ENCODE assay signal across 13 cellular contexts in the genomic region with DNA sequence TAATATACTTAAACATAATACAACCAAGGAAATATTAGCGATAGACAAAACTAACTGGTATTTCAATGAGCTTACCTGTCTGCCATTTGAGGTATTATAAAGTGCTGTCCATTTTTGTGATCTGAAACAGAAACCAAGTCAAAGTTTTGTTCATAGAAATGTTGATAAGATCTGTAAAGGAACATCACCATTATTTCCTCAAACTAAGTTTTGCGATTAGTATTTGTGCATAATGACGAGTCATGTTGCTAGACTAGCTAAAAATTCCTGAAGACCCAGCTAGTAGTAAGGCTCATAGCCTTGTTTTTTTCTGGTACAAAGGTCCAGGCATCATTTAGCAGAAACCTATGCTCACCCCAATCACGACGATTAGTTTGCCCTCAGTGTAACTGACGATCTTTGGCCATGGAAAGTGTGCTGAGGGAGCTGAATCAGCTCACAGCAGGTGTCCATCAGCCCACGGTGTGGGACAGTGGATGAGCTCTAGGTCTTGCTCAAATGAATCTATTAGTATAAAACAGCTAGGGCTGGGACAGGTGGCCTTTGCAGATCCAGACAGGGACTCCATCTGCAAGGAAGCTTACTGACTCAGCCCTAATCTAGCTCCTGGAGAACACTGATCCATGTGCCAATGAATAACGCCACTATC. TPM values are rescaled to one million over a fixed set of nuclear protein-coding genes. Genes with fewer than 3 reads are reported as not detected.
DNase-seq lines count a peak whose midpoint lies in the region; ATAC-seq and TF ChIP-seq lines count a peak whose summit lies in the region.
"Had no signal": no experiment of that assay in that cellular context is flagged by ENCODE, and none has a peak within 500 bp of the region (broad histone marks: within the 10 kb centered on the region; RNA-seq: fewer than 3 reads in every experiment).

No MANE protein-coding gene starts in this region.

- peak overlapping the region; percentile 66 for H3K27ac Mint-ChIP-seq in MCF 10A (ENCODE audit: low read depth, unreplicated experiment)
- peak overlapping the region; percentile 59 for H3K27ac Mint-ChIP-seq in activated CD4-positive, alpha-beta memory T cell treated with anti-CD3 and anti-CD28 coated beads for 36 hours

- no peaks in the 10 kb centered on the region for H4K20me1 ChIP-seq in mammary epithelial cell (ENCODE audit: insufficient read depth, low read length)

- 91% methylated on average over 8 of the region's 8 CpGs for WGBS in mammary epithelial cell (ENCODE audit: low coverage, missing lambda C conversion rate)
- WGBS in ovary, 3 donors = 75 to 85% (median 78%) methylated on average over 8 of the region's 8 CpGs

- H3K27ac ChIP-seq in mammary epithelial cell (ENCODE audit: insufficient read depth, low read depth, low read length) (no peak overlapping the region), ovary (no peak overlapping the region)
- H3K27ac ChIP-seq: BLaER1, KMS-11 had no signal

- no peaks in the 10 kb centered on the region for H3K27me3 ChIP-seq in mammary epithelial cell (ENCODE audit: insufficient read depth, low read length)
- no peaks in the 10 kb centered on the region for H3K27me3 ChIP-seq in ovary
- H3K27me3 ChIP-seq: BLaER1 had no signal

- TF ChIP-seq EP300 in ovary (IDR thresholded peaks at IDR 0.05) = no peak

- H3K79me2 ChIP-seq in mammary epithelial cell (ENCODE audit: insufficient read depth, low read length) = no peaks in the 10 kb centered on the region

- H3K4me1 Mint-ChIP-seq in MCF 10A (ENCODE audit: insufficient read depth, unreplicated experiment) = no peaks in the 10 kb centered on the region
- peaks cover 25% of the 10 kb centered on the region for H3K4me1 Mint-ChIP-seq in activated CD4-positive, alpha-beta memory T cell treated with anti-CD3 and anti-CD28 coated beads for 36 hours (ENCODE audit: low read depth)

- intact Hi-C loops in MCF 10A (cut with micrococcal nuclease) (no loop called here), mammary epithelial cell (cut with micrococcal nuclease) (no loop called here), ovary (cut with DNase I) (no loop called here)
- intact Hi-C loops in activated CD4-positive, alpha-beta memory T cell treated with anti-CD3 and anti-CD28 coated beads for 36 hours (cut with micrococcal nuclease) = no loop called here

- H3K27me3 Mint-ChIP-seq in MCF 10A (ENCODE audit: insufficient read depth, unreplicated experiment) = no peaks in the 10 kb centered on the region
- no peaks in the 10 kb centered on the region for H3K27me3 Mint-ChIP-seq in activated CD4-positive, alpha-beta memory T cell treated with anti-CD3 and anti-CD28 coated beads for 36 hours

- H3K9ac ChIP-seq in mammary epithelial cell (ENCODE audit: insufficient read depth, low read length) = no peak overlapping the region
- H3K9ac ChIP-seq: BLaER1, KMS-11 had no signal

- no peak for DNase-seq in MCF 10A (ENCODE audit: unreplicated experiment)
- no peak for DNase-seq in mammary epithelial cell
- no peak for DNase-seq in activated CD4-positive, alpha-beta memory T cell treated with anti-CD3 and anti-CD28 coated beads for 36 hours
- peak; percentile 65 for DNase-seq in left lobe of liver (ENCODE audit: low spot score)
- no peak for DNase-seq in NCI-H2081 treated with DMSO at 0.1 percent for 48 hours (lab: John Stamatoyannopoulos, UW)
- no peak for DNase-seq in ovary
- no peak for DNase-seq in NCI-H1105 treated with DMSO at 0.1 percent for 48 hours (lab: John Stamatoyannopoulos, UW)
- DNase-seq: head of caudate nucleus; NCI-H2029 treated with DMSO at 0.1 percent for 48 hours; stimulated activated naive CD4-positive, alpha-beta T cell treated with Interleukin-2 at 50 U/mL for 16 hours had no signal

- dilution Hi-C loops in mammary epithelial cell (cut with HindIII; ENCODE audit: low sequenced_read_pairs) = loop anchor here (10.0 kb wide), 2 partner anchors 283 to 417 kb away; no protein-coding TSS in a partner anchor

- POLR2A ChIA-PET in MCF 10A (lab: Yijun Ruan, JAX) = interaction anchor here (1.5 kb wide), 1 partner anchor 31 kb away, joined by 3 read pairs; a partner anchor contains a TSS
- POLR2A ChIA-PET in activated CD4-positive, alpha-beta memory T cell treated with anti-CD3 and anti-CD28 coated beads for 36 hours (lab: Charles Lee) = interaction anchor here (0.8 to 1.4 kb wide), 4 partner anchors 22 to 37 kb away, joined by 3 to 4 read pairs (median 3); a partner anchor contains a TSS

- H3K9me3 Mint-ChIP-seq in MCF 10A (ENCODE audit: unreplicated experiment) = no peaks in the 10 kb centered on the region
- no peaks in the 10 kb centered on the region for H3K9me3 Mint-ChIP-seq in activated CD4-positive, alpha-beta memory T cell treated with anti-CD3 and anti-CD28 coated beads for 36 hours

- CTCF ChIA-PET in MCF 10A (lab: Yijun Ruan, JAX) (no interaction called here), mammary epithelial cell (lab: Charles Lee; ENCODE audit: low non-redundant PET) (no interaction called here)
- CTCF ChIA-PET in activated CD4-positive, alpha-beta memory T cell treated with anti-CD3 and anti-CD28 coated beads for 36 hours (lab: Charles Lee) = interaction anchor here (0.5 to 1.3 kb wide), 7 partner anchors 20 to 132 kb away, joined by 3 to 4 read pairs (median 3); no protein-coding TSS in a partner anchor

- TF ChIP-seq POLR2A in ovary (IDR thresholded peaks at IDR 0.05) = no peak

- in situ Hi-C loops in mammary epithelial cell (cut with MboI; ENCODE audit: low sequenced_read_pairs in 2 of 2) = no loop called here

- no peak overlapping the region for H3K4me2 ChIP-seq in mammary epithelial cell (ENCODE audit: insufficient read depth, low read depth, low read length)
- H3K4me2 ChIP-seq: BLaER1, KMS-11 had no signal

- ATAC-seq in left lobe of liver = peak; percentile 90
- ATAC-seq in GM21515 (IDR thresholded peaks at IDR 0.05; ENCODE audit: unreplicated experiment) = no peak

- H3K36me3 Mint-ChIP-seq in MCF 10A (ENCODE audit: insufficient read depth, unreplicated experiment) = peaks cover 66% of the 10 kb centered on the region
- H3K36me3 Mint-ChIP-seq in activated CD4-positive, alpha-beta memory T cell treated with anti-CD3 and anti-CD28 coated beads for 36 hours = peaks cover 42% of the 10 kb centered on the region

- H2AFZ ChIP-seq in mammary epithelial cell (ENCODE audit: low read depth, low read length) = no peak overlapping the region

- H3K36me3 ChIP-seq in mammary epithelial cell (ENCODE audit: insufficient read depth, low read length) (peaks cover 7% of the 10 kb centered on the region), ovary (no peaks in the 10 kb centered on the region)

- TF ChIP-seq CTCF in MCF 10A (IDR thresholded peaks at IDR 0.05; ENCODE audit: unreplicated experiment) = no peak
- no peak for TF ChIP-seq CTCF in mammary epithelial cell (conservative IDR thresholded peaks at IDR 0.05 in 1 of 2, IDR thresholded peaks at IDR 0.05 in 1 of 2; ENCODE audit: extremely low read depth in 1 of 2, insufficient read depth in 1 of 2, low read depth in 1 of 2, low read length in 2 of 2)
- no peak for TF ChIP-seq CTCF in ovary (IDR thresholded peaks at IDR 0.05)

- H3K9me3 ChIP-seq in mammary epithelial cell (replicated peaks; ENCODE audit: insufficient read depth, low read length) (no peaks in the 10 kb centered on the region), ovary (no peaks in the 10 kb centered on the region)
- H3K9me3 ChIP-seq: BLaER1 had no signal

- no peaks in the 10 kb centered on the region for H3K4me1 ChIP-seq in mammary epithelial cell (ENCODE audit: insufficient read depth, low read length)
- H3K4me1 ChIP-seq in ovary (ENCODE audit: insufficient read depth) = no peaks in the 10 kb centered on the region
- H3K4me1 ChIP-seq: BLaER1 had no signal

- no peak overlapping the region for H3K4me3 Mint-ChIP-seq in MCF 10A (ENCODE audit: unreplicated experiment)
- H3K4me3 Mint-ChIP-seq in activated CD4-positive, alpha-beta memory T cell treated with anti-CD3 and anti-CD28 coated beads for 36 hours = no peak overlapping the region

- H3K4me3 ChIP-seq in mammary epithelial cell (replicated peaks in 1 of 3; ENCODE audit: insufficient read depth in 1 of 3, low read depth in 2 of 3, low read length in 3 of 3) (no peak overlapping the region), ovary (no peak overlapping the region)
- H3K4me3 ChIP-seq: BLaER1 had no signal

- BruUV-seq in MCF 10A (replicated peaks; lab: Mats Ljungman, UMichigan) = no TSS peak
- BruUV-seq in mammary epithelial cell (replicated peaks; lab: Mats Ljungman, UMichigan) = no TSS peak

RNA-seq across cellular contexts. Expression of a gene that starts 28.7 kb away (rescaled TPM):
- total RNA-seq in MCF 10A (2022) = 30.0 and 30.9 TPM in 2 replicates
- total RNA-seq in mammary epithelial cell = 10 to 100 TPM; 26.8 to 30.8 TPM
- polyA plus RNA-seq in mammary epithelial cell = 16.0 TPM
- polyA minus RNA-seq in mammary epithelial cell = 39.9 TPM
- 10 to 100 TPM; 52.1 to 56.7 TPM for total RNA-seq in activated CD4-positive, alpha-beta memory T cell treated with anti-CD3 and anti-CD28 coated beads for 36 hours
- 15.5 TPM for total RNA-seq in left lobe of liver
- total RNA-seq in ovary = 10 to 100 TPM; 26.4 to 58.8 (median 43.7) TPM
- 10 to 100 TPM; 17.4 to 54.1 TPM for polyA plus RNA-seq in ovary

RNA-seq across cellular contexts. Expression of a gene that starts 31.7 kb away (rescaled TPM):
- total RNA-seq in MCF 10A (2022) (26.1 and 32.5 TPM in 2 replicates), mammary epithelial cell (100 to 1,000 TPM in 1 of 2 donors, 10 to 100 TPM in 1; 51.0 to 160 TPM), left lobe of liver (16.6 TPM), ovary (10 to 100 TPM; 29.5 to 45.0 (median 35.2) TPM)
- polyA plus RNA-seq in mammary epithelial cell (48.4 TPM), ovary (10 to 100 TPM; 18.3 to 53.4 TPM)
- polyA minus RNA-seq in mammary epithelial cell = 46.7 TPM
- total RNA-seq in activated CD4-positive, alpha-beta memory T cell treated with anti-CD3 and anti-CD28 coated beads for 36 hours = 10 to 100 TPM; 45.0 to 46.6 TPM
